Comparison of ENCODE assay signal across 1 cellular context in the genomic region with DNA sequence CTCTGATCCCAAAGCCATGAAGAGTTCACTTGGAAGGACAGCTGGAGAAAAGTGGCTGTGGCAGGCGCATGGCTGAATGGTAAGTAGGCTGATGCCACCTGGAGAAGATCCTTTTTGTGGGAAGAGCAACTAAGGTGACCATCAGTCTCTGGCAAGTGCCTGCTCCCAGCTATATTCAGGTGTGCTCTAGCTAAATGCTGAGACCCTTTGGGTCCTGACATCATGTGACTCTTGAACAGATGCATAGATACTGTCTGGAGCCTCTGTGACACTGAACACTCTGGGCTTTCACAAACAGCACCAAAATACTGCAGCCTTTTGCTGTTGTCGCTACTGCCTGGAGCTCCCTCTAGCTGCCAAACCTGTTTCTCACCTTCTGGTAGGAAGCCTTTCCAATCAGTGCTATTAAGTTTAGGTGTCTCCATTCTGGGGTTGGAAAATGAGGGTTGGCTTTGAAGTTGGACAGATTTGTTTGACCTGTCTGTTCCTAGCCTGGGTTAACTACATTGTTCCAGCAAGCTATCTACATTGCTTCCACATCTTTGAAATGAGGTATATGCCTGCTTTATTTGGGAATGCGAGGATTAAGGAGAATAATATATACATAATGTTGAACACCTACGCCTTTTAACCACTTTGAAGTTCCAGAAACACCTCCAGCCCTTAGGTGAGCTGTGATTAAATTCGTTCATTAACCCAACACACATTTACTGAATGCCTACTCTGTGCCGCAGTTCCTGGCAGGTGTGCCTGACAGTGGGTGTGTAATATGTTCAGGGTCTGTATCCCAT.
TF ChIP-seq lines count a peak whose summit lies in the region.

No MANE protein-coding gene starts in this region.

TF ChIP-seq in GM23338, 12 proteins besides CTCF, POLR2A, EP300 and RAD21 (continued from another document):
- TF ChIP-seq, protein P1, sequence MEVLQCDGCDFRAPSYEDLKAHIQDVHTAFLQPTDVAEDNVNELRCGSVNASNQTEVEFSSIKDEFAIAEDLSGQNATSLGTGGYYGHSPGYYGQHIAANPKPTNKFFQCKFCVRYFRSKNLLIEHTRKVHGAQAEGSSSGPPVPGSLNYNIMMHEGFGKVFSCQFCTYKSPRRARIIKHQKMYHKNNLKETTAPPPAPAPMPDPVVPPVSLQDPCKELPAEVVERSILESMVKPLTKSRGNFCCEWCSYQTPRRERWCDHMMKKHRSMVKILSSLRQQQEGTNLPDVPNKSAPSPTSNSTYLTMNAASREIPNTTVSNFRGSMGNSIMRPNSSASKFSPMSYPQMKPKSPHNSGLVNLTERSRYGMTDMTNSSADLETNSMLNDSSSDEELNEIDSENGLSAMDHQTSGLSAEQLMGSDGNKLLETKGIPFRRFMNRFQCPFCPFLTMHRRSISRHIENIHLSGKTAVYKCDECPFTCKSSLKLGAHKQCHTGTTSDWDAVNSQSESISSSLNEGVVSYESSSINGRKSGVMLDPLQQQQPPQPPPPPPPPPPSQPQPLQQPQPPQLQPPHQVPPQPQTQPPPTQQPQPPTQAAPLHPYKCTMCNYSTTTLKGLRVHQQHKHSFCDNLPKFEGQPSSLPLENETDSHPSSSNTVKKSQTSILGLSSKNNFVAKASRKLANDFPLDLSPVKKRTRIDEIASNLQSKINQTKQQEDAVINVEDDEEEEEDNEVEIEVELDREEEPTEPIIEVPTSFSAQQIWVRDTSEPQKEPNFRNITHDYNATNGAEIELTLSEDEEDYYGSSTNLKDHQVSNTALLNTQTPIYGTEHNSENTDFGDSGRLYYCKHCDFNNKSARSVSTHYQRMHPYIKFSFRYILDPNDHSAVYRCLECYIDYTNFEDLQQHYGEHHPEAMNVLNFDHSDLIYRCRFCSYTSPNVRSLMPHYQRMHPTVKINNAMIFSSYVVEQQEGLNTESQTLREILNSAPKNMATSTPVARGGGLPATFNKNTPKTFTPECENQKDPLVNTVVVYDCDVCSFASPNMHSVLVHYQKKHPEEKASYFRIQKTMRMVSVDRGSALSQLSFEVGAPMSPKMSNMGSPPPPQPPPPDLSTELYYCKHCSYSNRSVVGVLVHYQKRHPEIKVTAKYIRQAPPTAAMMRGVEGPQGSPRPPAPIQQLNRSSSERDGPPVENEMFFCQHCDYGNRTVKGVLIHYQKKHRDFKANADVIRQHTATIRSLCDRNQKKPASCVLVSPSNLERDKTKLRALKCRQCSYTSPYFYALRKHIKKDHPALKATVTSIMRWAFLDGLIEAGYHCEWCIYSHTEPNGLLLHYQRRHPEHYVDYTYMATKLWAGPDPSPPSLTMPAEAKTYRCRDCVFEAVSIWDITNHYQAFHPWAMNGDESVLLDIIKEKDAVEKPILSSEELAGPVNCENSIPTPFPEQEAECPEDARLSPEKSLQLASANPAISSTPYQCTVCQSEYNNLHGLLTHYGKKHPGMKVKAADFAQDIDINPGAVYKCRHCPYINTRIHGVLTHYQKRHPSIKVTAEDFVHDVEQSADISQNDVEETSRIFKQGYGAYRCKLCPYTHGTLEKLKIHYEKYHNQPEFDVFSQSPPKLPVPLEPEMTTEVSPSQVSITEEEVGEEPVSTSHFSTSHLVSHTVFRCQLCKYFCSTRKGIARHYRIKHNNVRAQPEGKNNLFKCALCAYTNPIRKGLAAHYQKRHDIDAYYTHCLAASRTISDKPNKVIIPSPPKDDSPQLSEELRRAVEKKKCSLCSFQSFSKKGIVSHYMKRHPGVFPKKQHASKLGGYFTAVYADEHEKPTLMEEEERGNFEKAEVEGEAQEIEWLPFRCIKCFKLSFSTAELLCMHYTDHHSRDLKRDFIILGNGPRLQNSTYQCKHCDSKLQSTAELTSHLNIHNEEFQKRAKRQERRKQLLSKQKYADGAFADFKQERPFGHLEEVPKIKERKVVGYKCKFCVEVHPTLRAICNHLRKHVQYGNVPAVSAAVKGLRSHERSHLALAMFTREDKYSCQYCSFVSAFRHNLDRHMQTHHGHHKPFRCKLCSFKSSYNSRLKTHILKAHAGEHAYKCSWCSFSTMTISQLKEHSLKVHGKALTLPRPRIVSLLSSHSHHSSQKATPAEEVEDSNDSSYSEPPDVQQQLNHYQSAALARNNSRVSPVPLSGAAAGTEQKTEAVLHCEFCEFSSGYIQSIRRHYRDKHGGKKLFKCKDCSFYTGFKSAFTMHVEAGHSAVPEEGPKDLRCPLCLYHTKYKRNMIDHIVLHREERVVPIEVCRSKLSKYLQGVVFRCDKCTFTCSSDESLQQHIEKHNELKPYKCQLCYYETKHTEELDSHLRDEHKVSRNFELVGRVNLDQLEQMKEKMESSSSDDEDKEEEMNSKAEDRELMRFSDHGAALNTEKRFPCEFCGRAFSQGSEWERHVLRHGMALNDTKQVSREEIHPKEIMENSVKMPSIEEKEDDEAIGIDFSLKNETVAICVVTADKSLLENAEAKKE (CRISPR knock-in tag; IDR thresholded peaks at IDR 0.05), result no peak
- no peak for TF ChIP-seq EZH2phosphoT487 (IDR thresholded peaks at IDR 0.05; ENCODE audit: unreplicated experiment)
- TF ChIP-seq, protein P2, sequence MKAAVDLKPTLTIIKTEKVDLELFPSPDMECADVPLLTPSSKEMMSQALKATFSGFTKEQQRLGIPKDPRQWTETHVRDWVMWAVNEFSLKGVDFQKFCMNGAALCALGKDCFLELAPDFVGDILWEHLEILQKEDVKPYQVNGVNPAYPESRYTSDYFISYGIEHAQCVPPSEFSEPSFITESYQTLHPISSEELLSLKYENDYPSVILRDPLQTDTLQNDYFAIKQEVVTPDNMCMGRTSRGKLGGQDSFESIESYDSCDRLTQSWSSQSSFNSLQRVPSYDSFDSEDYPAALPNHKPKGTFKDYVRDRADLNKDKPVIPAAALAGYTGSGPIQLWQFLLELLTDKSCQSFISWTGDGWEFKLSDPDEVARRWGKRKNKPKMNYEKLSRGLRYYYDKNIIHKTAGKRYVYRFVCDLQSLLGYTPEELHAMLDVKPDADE (IDR thresholded peaks at IDR 0.05), result no peak
- no peak for TF ChIP-seq ZNF114 (CRISPR knock-in tag; IDR thresholded peaks at IDR 0.05)
TF ChIP-seq in GM23338: peak in this region for 1.
